In the genomic region with DNA sequence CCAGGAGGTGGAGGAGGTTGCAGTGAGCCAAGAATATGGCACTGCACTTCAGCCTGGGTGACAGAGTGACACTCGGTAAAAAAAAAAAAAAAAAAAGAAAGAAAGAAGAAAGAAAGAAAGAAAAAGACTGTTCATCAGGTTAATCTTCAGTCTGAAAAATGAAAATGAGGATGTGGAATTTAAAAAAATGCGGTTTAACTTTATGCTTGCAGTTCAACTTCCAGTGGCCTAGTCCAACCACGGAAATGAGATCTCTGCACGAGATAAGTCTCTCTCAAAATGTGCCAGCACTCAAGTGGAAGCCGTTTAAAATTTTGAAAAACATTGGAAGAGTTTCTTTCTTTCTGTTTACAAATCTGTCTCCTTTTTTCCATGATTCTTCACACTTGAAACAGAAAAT, we compare ENCODE assay signal across 12 cellular contexts.
DNase-seq lines count a peak whose midpoint lies in the region; ATAC-seq and TF ChIP-seq lines count a peak whose summit lies in the region.
"Had no signal": no experiment of that assay in that cellular context is flagged by ENCODE, and none has a peak within 500 bp of the region (broad histone marks: within the 10 kb centered on the region; RNA-seq: fewer than 3 reads in every experiment).

No MANE protein-coding gene starts in this region.

- no peaks in the 10 kb centered on the region for H3K9me3 Mint-ChIP-seq in activated naive CD4-positive, alpha-beta T cell treated with anti-CD3 and anti-CD28 coated beads, Interleukin-2, amount 10 ng/mL, durations not matched to agents 7 days and 5 days
- peaks cover 4% of the 10 kb centered on the region for H3K9me3 Mint-ChIP-seq in activated naive CD8-positive, alpha-beta T cell treated with anti-CD3 and anti-CD28 coated beads for 36 hours

- H3K27ac Mint-ChIP-seq in activated naive CD4-positive, alpha-beta T cell treated with anti-CD3 and anti-CD28 coated beads, Interleukin-2, amount 10 ng/mL, durations not matched to agents 7 days and 5 days = peak overlapping the region; percentile 94
- H3K27ac Mint-ChIP-seq in activated naive CD8-positive, alpha-beta T cell treated with anti-CD3 and anti-CD28 coated beads for 36 hours = peak overlapping the region; percentile 94

- H3K36me3 ChIP-seq in Peyer's patch (no peaks in the 10 kb centered on the region), thymus (ENCODE audit: control insufficient read depth, insufficient read depth) (peaks cover 10% of the 10 kb centered on the region)

- TF ChIP-seq POLR2A in Peyer's patch (IDR thresholded peaks at IDR 0.05) = no peak

- H3K9me3 ChIP-seq in Peyer's patch (no peaks in the 10 kb centered on the region), thymus (ENCODE audit: control insufficient read depth) (no peaks in the 10 kb centered on the region)
- H3K9me3 ChIP-seq: heart right ventricle had no signal

- CTCF ChIA-PET in activated naive CD4-positive, alpha-beta T cell treated with anti-CD3 and anti-CD28 coated beads, Interleukin-2, amount 10 ng/mL, durations not matched to agents 7 days and 5 days (lab: Charles Lee) = interaction anchor here (1.1 to 4.2 kb wide), 4 partner anchors 12 to 79 kb away, joined by 3 to 24 read pairs (median 4); no protein-coding TSS in a partner anchor

- no peak for ATAC-seq in GM21717 (IDR thresholded peaks at IDR 0.05; ENCODE audit: unreplicated experiment)
- ATAC-seq: heart right ventricle had no signal

- H3K36me3 Mint-ChIP-seq in activated naive CD4-positive, alpha-beta T cell treated with anti-CD3 and anti-CD28 coated beads, Interleukin-2, amount 10 ng/mL, durations not matched to agents 7 days and 5 days = peaks cover 89% of the 10 kb centered on the region
- H3K36me3 Mint-ChIP-seq in activated naive CD8-positive, alpha-beta T cell treated with anti-CD3 and anti-CD28 coated beads for 36 hours = peaks cover 85% of the 10 kb centered on the region

- peak overlapping the region; percentile 30 to 62 (median 58) for H3K27ac ChIP-seq in Peyer's patch
- peak overlapping the region; percentile 57 for H3K27ac ChIP-seq in thymus (ENCODE audit: low read depth)

- 8% methylated on average over 5 of the region's 5 CpGs for WGBS in thymus

- peak; percentile 61 for DNase-seq in activated naive CD4-positive, alpha-beta T cell treated with anti-CD3 and anti-CD28 coated beads, Interleukin-2, amount 10 ng/mL, durations not matched to agents 7 days and 5 days
- DNase-seq in activated naive CD4-positive, alpha-beta T cell treated with Interleukin-2 at 50 U/mL for 16 hours = no peak
- no peak for DNase-seq in Peyer's patch
- DNase-seq in activated naive CD8-positive, alpha-beta T cell treated with anti-CD3 and anti-CD28 coated beads for 36 hours = no peak
- no peak for DNase-seq in NCI-H82 (lab: John Stamatoyannopoulos, UW)
- DNase-seq in SW480 (ENCODE audit: low spot score) = no peak
- DNase-seq: activated CD4-positive, alpha-beta T cell treated with anti-CD3 and anti-CD28 coated beads, Interleukin-2, amount 50 U/mL, for 48 hours; heart right ventricle; NCI-H1048; NCI-H446 had no signal

- no peaks in the 10 kb centered on the region for H3K27me3 ChIP-seq in Peyer's patch
- H3K27me3 ChIP-seq in thymus (ENCODE audit: control insufficient read depth, insufficient read depth) = no peaks in the 10 kb centered on the region
- H3K27me3 ChIP-seq: heart right ventricle had no signal

- no peaks in the 10 kb centered on the region for H3K27me3 Mint-ChIP-seq in activated naive CD4-positive, alpha-beta T cell treated with anti-CD3 and anti-CD28 coated beads, Interleukin-2, amount 10 ng/mL, durations not matched to agents 7 days and 5 days
- no peaks in the 10 kb centered on the region for H3K27me3 Mint-ChIP-seq in activated naive CD8-positive, alpha-beta T cell treated with anti-CD3 and anti-CD28 coated beads for 36 hours

- peak overlapping the region; percentile 48 for H3K4me3 Mint-ChIP-seq in activated naive CD4-positive, alpha-beta T cell treated with anti-CD3 and anti-CD28 coated beads, Interleukin-2, amount 10 ng/mL, durations not matched to agents 7 days and 5 days
- H3K4me3 Mint-ChIP-seq in activated naive CD8-positive, alpha-beta T cell treated with anti-CD3 and anti-CD28 coated beads for 36 hours = peak overlapping the region; percentile 49

- H3K4me3 ChIP-seq in Peyer's patch (no peak overlapping the region), thymus (ENCODE audit: low read length) (no peak overlapping the region)
- H3K4me3 ChIP-seq: heart right ventricle had no signal

- peaks cover 3 to 53% (median 32%) of the 10 kb centered on the region in 4 donors for H3K4me1 ChIP-seq in Peyer's patch
- peaks cover 15% of the 10 kb centered on the region for H3K4me1 ChIP-seq in thymus (ENCODE audit: control insufficient read depth, insufficient read depth, low read length)

- peaks cover 99% of the 10 kb centered on the region for H3K4me1 Mint-ChIP-seq in activated naive CD4-positive, alpha-beta T cell treated with anti-CD3 and anti-CD28 coated beads, Interleukin-2, amount 10 ng/mL, durations not matched to agents 7 days and 5 days
- H3K4me1 Mint-ChIP-seq in activated naive CD8-positive, alpha-beta T cell treated with anti-CD3 and anti-CD28 coated beads for 36 hours = peaks cover 99% of the 10 kb centered on the region

- no peak for TF ChIP-seq CTCF in Peyer's patch (IDR thresholded peaks at IDR 0.05)
